9 cellular contexts compared by ENCODE assay signal in genomic region chr1:55127827-55128343, GRCh38.
DNase-seq lines count a peak whose midpoint lies in the region; ATAC-seq and TF ChIP-seq lines count a peak whose summit lies in the region.
"Had no signal": no experiment of that assay in that cellular context is flagged by ENCODE, and none has a peak within 500 bp of the region (broad histone marks: within the 10 kb centered on the region; RNA-seq: fewer than 3 reads in every experiment).

No MANE protein-coding gene starts in this region.

- ATAC-seq in GM19395 (IDR thresholded peaks at IDR 0.05; ENCODE audit: unreplicated experiment) (peak; percentile 72), HG03521 (IDR thresholded peaks at IDR 0.05; ENCODE audit: unreplicated experiment) (peak; percentile 75)

- intact Hi-C loops in CD4-positive, alpha-beta memory T cell (cut with micrococcal nuclease): no loop called here

- CTCF ChIA-PET in CD4-positive, alpha-beta memory T cell (lab: Charles Lee; ENCODE audit: partially characterized antibody): interaction anchor here (1.8 kb wide), 1 partner anchor 11 kb away, joined by 4 read pairs; no protein-coding TSS in a partner anchor

- H3K27me3 Mint-ChIP-seq in CD4-positive, alpha-beta memory T cell: no peaks in the 10 kb centered on the region
- H3K27me3 Mint-ChIP-seq in osteocyte (ENCODE audit: unreplicated experiment): no peaks in the 10 kb centered on the region

- no peaks in the 10 kb centered on the region for H3K27me3 ChIP-seq in CD4-positive, alpha-beta memory T cell (ENCODE audit: insufficient read depth, low read length)
- no peaks in the 10 kb centered on the region for H3K27me3 ChIP-seq in WERI-Rb-1 (ENCODE audit: insufficient read depth, low read depth, severe bottlenecking)

- peak overlapping the region in 3 of 8 donors; percentile 5 to 32 (median 11) for H3K4me3 Mint-ChIP-seq in CD4-positive, alpha-beta memory T cell
- H3K4me3 Mint-ChIP-seq in osteocyte (ENCODE audit: unreplicated experiment): no peak overlapping the region

- DNase-seq in CD4-positive, alpha-beta memory T cell: no peak
- DNase-seq in choroid plexus epithelial cell (ENCODE audit: low read depth) (peak; percentile 30), osteocyte (ENCODE audit: extremely low spot score, unreplicated experiment) (no peak), SHP77 treated with DMSO at 0.1 percent for 48 hours (lab: John Stamatoyannopoulos, UW) (no peak), AML-193 (lab: John Stamatoyannopoulos, UW) (no peak), WERI-Rb-1 (no peak)
- DNase-seq: OCI-M1 had no signal

- H3K36me3 ChIP-seq in CD4-positive, alpha-beta memory T cell (ENCODE audit: insufficient read depth, low read length): peaks cover 60% of the 10 kb centered on the region
- H3K36me3 ChIP-seq in WERI-Rb-1: peaks cover 84% of the 10 kb centered on the region

- TF ChIP-seq CTCF in choroid plexus epithelial cell (conservative IDR thresholded peaks at IDR 0.05; ENCODE audit: low read depth, low read length) (no peak), osteocyte (IDR thresholded peaks at IDR 0.05) (no peak), WERI-Rb-1 (IDR thresholded peaks at IDR 0.05; ENCODE audit: low read depth, low read length) (no peak)

- no peaks in the 10 kb centered on the region for H3K9me3 ChIP-seq in CD4-positive, alpha-beta memory T cell (ENCODE audit: control insufficient read depth in 1 of 2, low read length in 2 of 2)
- no peaks in the 10 kb centered on the region for H3K9me3 ChIP-seq in WERI-Rb-1 (ENCODE audit: severe bottlenecking)

- peaks cover 8 to 11% (median 10%) of the 10 kb centered on the region in 4 donors for H3K4me1 Mint-ChIP-seq in CD4-positive, alpha-beta memory T cell
- H3K4me1 Mint-ChIP-seq in osteocyte (ENCODE audit: unreplicated experiment): peaks cover 10% of the 10 kb centered on the region

- peaks cover 66 to 86% of the 10 kb centered on the region in 2 donors for H3K36me3 Mint-ChIP-seq in CD4-positive, alpha-beta memory T cell
- H3K36me3 Mint-ChIP-seq in osteocyte (ENCODE audit: unreplicated experiment): peaks cover 77% of the 10 kb centered on the region

- H3K27ac ChIP-seq in CD4-positive, alpha-beta memory T cell (ENCODE audit: low read depth, low read length): no peak overlapping the region
- H3K27ac ChIP-seq in WERI-Rb-1: no peak overlapping the region

- POLR2A ChIA-PET in CD4-positive, alpha-beta memory T cell (lab: Charles Lee; ENCODE audit: partially characterized antibody): no interaction called here

- peaks cover 5% of the 10 kb centered on the region for H3K4me1 ChIP-seq in CD4-positive, alpha-beta memory T cell (ENCODE audit: insufficient read depth, low read length)

- H3K9me3 Mint-ChIP-seq in CD4-positive, alpha-beta memory T cell: no peaks in the 10 kb centered on the region
- H3K9me3 Mint-ChIP-seq in osteocyte (ENCODE audit: unreplicated experiment): peaks cover 7% of the 10 kb centered on the region

- peak overlapping the region; percentile 11 to 93 (median 55) for H3K27ac Mint-ChIP-seq in CD4-positive, alpha-beta memory T cell
- H3K27ac Mint-ChIP-seq in osteocyte (ENCODE audit: unreplicated experiment): no peak overlapping the region

- H3K4me3 ChIP-seq in CD4-positive, alpha-beta memory T cell (ENCODE audit: low read length in 2 of 2): no peak overlapping the region
- H3K4me3 ChIP-seq in choroid plexus epithelial cell (ENCODE audit: low read depth, low read length): no peak overlapping the region
- H3K4me3 ChIP-seq in WERI-Rb-1 (ENCODE audit: low read depth, low read length): no peak overlapping the region
